ENCODE assay signal across 10 cellular contexts in genomic region chr3:127035672-127036071, GRCh38. TPM values are rescaled to one million over a fixed set of nuclear protein-coding genes. Genes with fewer than 3 reads are reported as not detected.
DNase-seq lines count a peak whose midpoint lies in the region; TF ChIP-seq lines count a peak whose summit lies in the region.
"Had no signal": no experiment of that assay in that cellular context is flagged by ENCODE, and none has a peak within 500 bp of the region (broad histone marks: within the 10 kb centered on the region; RNA-seq: fewer than 3 reads in every experiment).

No MANE protein-coding gene starts in this region.

- no peaks in the 10 kb centered on the region for H3F3A ChIP-seq in smooth muscle cell (ENCODE audit: low read depth)

- H2BK5ac ChIP-seq in mesendoderm (ENCODE audit: low read length) = no peak overlapping the region

- H3K4me1 ChIP-seq in mesendoderm (ENCODE audit: control insufficient read depth, low read depth, low read length) (no peaks in the 10 kb centered on the region), smooth muscle cell (ENCODE audit: low read depth) (no peaks in the 10 kb centered on the region)

- H2AFZ ChIP-seq in smooth muscle cell (ENCODE audit: low read depth) = no peak overlapping the region

- no peak overlapping the region for H2AK5ac ChIP-seq in mesendoderm (ENCODE audit: low read length)

- no peak overlapping the region for H2BK120ac ChIP-seq in mesendoderm (ENCODE audit: low read depth, low read length)

- H3K9ac ChIP-seq in mesendoderm (ENCODE audit: low read length) = no peak overlapping the region
- H3K9ac ChIP-seq in smooth muscle cell (ENCODE audit: low read depth) = no peak overlapping the region
- H3K9ac ChIP-seq: KMS-11 had no signal

- no peak overlapping the region for H4K8ac ChIP-seq in mesendoderm (ENCODE audit: low read depth, low read length)

- H3K4me3 ChIP-seq in epithelial cell of esophagus (ENCODE audit: low read length) (no peak overlapping the region), mesendoderm (ENCODE audit: low read length) (no peak overlapping the region), smooth muscle cell (no peak overlapping the region)

- H3K79me2 ChIP-seq in mesendoderm (ENCODE audit: control insufficient read depth, insufficient read depth, low read length) (no peaks in the 10 kb centered on the region), smooth muscle cell (ENCODE audit: low read depth) (no peaks in the 10 kb centered on the region)

- H3K23ac ChIP-seq in mesendoderm (ENCODE audit: low read length) = no peak overlapping the region

- H3K27ac ChIP-seq in mesendoderm (ENCODE audit: low read depth, low read length) (no peak overlapping the region), smooth muscle cell (ENCODE audit: low read depth) (no peak overlapping the region)
- H3K27ac ChIP-seq: KMS-11 had no signal

- TF ChIP-seq CTCF in epithelial cell of esophagus (IDR thresholded peaks at IDR 0.05; ENCODE audit: insufficient read depth, low read depth, low read length, missing control alignments) (no peak), smooth muscle cell (IDR thresholded peaks at IDR 0.05; ENCODE audit: borderline replicate concordance, insufficient read depth, poor library complexity, severe bottlenecking) (no peak)

- H3K4me2 ChIP-seq in mesendoderm (ENCODE audit: low read length) (no peak overlapping the region), smooth muscle cell (no peak overlapping the region)
- H3K4me2 ChIP-seq: KMS-11 had no signal

- no peaks in the 10 kb centered on the region for H4K20me1 ChIP-seq in smooth muscle cell (ENCODE audit: low read depth)

- DNase-seq in AG08395 (ENCODE audit: low spot score) (peak; percentile 88), M059J (ENCODE audit: low read depth) (peak; percentile 63), epithelial cell of esophagus (ENCODE audit: low read depth) (peak; percentile 95), mucosa of gallbladder (ENCODE audit: low spot score) (peak; percentile 86), mesendoderm (no peak), smooth muscle cell (lab: John Stamatoyannopoulos, UW; ENCODE audit: unreplicated experiment) (no peak), KG1 (lab: John Stamatoyannopoulos, UW) (no peak), NCI-H526 (lab: John Stamatoyannopoulos, UW) (no peak)
- DNase-seq: CD8-positive, alpha-beta T cell had no signal

- no peak overlapping the region for H4K5ac ChIP-seq in mesendoderm (ENCODE audit: low read length)

- H2BK15ac ChIP-seq in mesendoderm (replicated peaks; ENCODE audit: low read depth) = no peak overlapping the region

- no peak overlapping the region for H3K18ac ChIP-seq in mesendoderm (ENCODE audit: low read length)

- H3K36me3 ChIP-seq in mesendoderm (ENCODE audit: control insufficient read depth, insufficient read depth, low read length) = peaks cover 5% of the 10 kb centered on the region
- no peaks in the 10 kb centered on the region for H3K36me3 ChIP-seq in smooth muscle cell (ENCODE audit: low read depth)

- no peak overlapping the region for H3K56ac ChIP-seq in mesendoderm (ENCODE audit: low read length)

- WGBS in mesendoderm (ENCODE audit: extremely low coverage, insufficient coverage, low lambda C conversion rate) = no CpG with 5 or more reads among the region's 10 CpGs
- 65% methylated on average over 10 of the region's 10 CpGs for WGBS in smooth muscle cell (ENCODE audit: low lambda C conversion rate)

- no peaks in the 10 kb centered on the region for H3K9me3 ChIP-seq in smooth muscle cell (replicated peaks; ENCODE audit: low read depth)

- H3K79me1 ChIP-seq in mesendoderm (ENCODE audit: low read length) = no peaks in the 10 kb centered on the region

- no peaks in the 10 kb centered on the region for H3K27me3 ChIP-seq in mesendoderm (ENCODE audit: insufficient read depth, low read length, poor library complexity)
- H3K27me3 ChIP-seq in smooth muscle cell (ENCODE audit: low read depth) = no peaks in the 10 kb centered on the region

- H3K4ac ChIP-seq in mesendoderm (ENCODE audit: low read depth, low read length) = no peak overlapping the region

RNA-seq across cellular contexts. Expression of gene PLXNA1, which starts 52.8 kb away (rescaled TPM):
- 10.1 and 23.1 TPM in 2 replicates for total RNA-seq in M059J (2014; rRNA removed; shearing (Covaris generic))
- 41.5 TPM for total RNA-seq in mucosa of gallbladder
- polyA plus RNA-seq in mesendoderm (2013, experiment 1 of 2) = 23.2 TPM
- polyA plus RNA-seq in mesendoderm (2013, experiment 2 of 2) = 22.8 TPM
- total RNA-seq in smooth muscle cell = 50.8 and 57.1 TPM in 2 replicates
- 37.9 and 40.7 TPM in 2 replicates for polyA plus RNA-seq in smooth muscle cell

Comparison
In these comparisons a context has a peak if more than half of its experiments do, and no peak if none do; other contexts are left out.
1. DNase-seq: peak in AG08395 (single experiment), M059J (single experiment), epithelial cell of esophagus (single experiment) and mucosa of gallbladder (single experiment); none in mesendoderm (single experiment), smooth muscle cell (single experiment), KG1 (single experiment) and NCI-H526 (0 of 2).